ENCODE assay signal across 18 cellular contexts in the genomic region with DNA sequence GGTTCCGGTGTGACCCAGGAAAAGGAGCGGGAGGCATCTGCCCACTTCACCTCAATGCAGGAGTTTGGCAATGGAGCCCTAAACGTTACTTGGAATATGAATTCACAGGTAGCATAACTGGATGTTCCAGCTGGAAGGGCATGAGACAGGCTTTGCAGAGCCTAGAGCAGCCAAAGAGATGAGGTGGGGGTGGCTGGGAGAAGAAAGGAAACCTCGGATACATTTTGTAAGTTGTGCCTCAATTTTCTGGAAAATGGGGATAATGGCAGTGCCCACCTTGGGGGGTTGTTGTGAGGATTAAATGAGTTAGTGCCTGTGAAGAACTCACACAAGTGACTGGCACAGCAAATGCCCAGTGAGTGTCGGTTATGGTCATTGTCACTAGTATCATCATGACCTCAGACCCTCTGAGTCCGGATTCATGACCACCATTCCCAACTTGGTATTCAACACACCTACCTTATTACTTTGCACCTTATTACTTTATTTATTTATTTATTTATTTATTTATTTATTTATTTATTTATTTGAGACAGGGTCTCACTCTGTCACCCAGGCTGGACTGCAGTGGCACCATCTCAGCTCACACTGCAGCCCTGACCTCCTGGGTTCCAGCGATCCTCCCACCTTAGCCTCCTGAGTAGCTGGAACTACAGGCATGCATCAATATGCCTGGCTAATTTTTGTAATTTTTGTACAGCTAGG.
"Had no signal": no experiment of that assay in that cellular context is flagged by ENCODE, and none has a peak within 500 bp of the region (broad histone marks: within the 10 kb centered on the region; RNA-seq: fewer than 3 reads in every experiment).

No MANE protein-coding gene starts in this region.

- H3K27ac ChIP-seq: lower lobe of right lung had no signal

- H3K27me3 ChIP-seq: esophagus squamous epithelium had no signal

- H3K36me3 ChIP-seq: esophagus squamous epithelium, lower lobe of right lung had no signal

- H3K9me3 Mint-ChIP-seq: natural killer cell had no signal

- FAIRE-seq: endothelial cell of umbilical vein had no signal

- H3K4me3 Mint-ChIP-seq: activated naive CD4-positive, alpha-beta T cell treated with anti-CD3 and anti-CD28 coated beads, Interleukin-2, amount 50 U/mL, for 24 hours; brain; natural killer cell; T-cell had no signal

- ATAC-seq: lower lobe of right lung, mucosa of descending colon, natural killer cell, T-cell had no signal

- H3K9me3 ChIP-seq: esophagus squamous epithelium, lower lobe of right lung, mucosa of descending colon had no signal

- H3K27me3 Mint-ChIP-seq: activated naive CD4-positive, alpha-beta T cell treated with anti-CD3 and anti-CD28 coated beads, Interleukin-2, amount 50 U/mL, for 24 hours; T-cell had no signal

- H3K36me3 Mint-ChIP-seq: activated naive CD4-positive, alpha-beta T cell treated with anti-CD3 and anti-CD28 coated beads, Interleukin-2, amount 50 U/mL, for 24 hours; brain; natural killer cell; T-cell had no signal

- H3K27ac Mint-ChIP-seq: activated naive CD4-positive, alpha-beta T cell treated with anti-CD3 and anti-CD28 coated beads, Interleukin-2, amount 50 U/mL, for 24 hours; natural killer cell; T-cell had no signal

- H3K4me3 ChIP-seq: esophagus squamous epithelium, lower lobe of right lung, mucosa of descending colon had no signal

- DNase-seq: activated CD4-positive, alpha-beta T cell treated with anti-CD3 and anti-CD28 coated beads, Interleukin-2, amount 50 U/mL, for 4 hours; activated CD4-positive, CD25-positive, alpha-beta regulatory T cell treated with anti-CD3 and anti-CD28 coated beads, Interleukin-2, amount 50 U/mL, for 72 hours; activated effector memory CD4-positive, alpha-beta T cell treated with anti-CD3 and anti-CD28 coated beads, Interleukin-2, amount 50 U/mL, for 16 hours; activated T-cell treated with anti-CD3 and anti-CD28 coated beads, Interleukin-2, amount 50 U/mL, for 48 hours; amygdala; effector CD8-positive, alpha-beta T cell; esophagus squamous epithelium; lower lobe of right lung; mucosa of descending colon; natural killer cell; posterior cingulate gyrus; stimulated activated CD4-positive, alpha-beta T cell treated with anti-CD3 and anti-CD28 coated beads, Interleukin-2, amount 100 ng/mL, for 48 hours; stimulated activated naive CD4-positive, alpha-beta T cell; T-cell; T-helper 9 cell had no signal
